In genomic region chr11:57502376-57502775, GRCh38 we compare ENCODE assay signal across 16 cellular contexts. TPM values are rescaled to one million over a fixed set of nuclear protein-coding genes. Genes with fewer than 3 reads are reported as not detected.
DNase-seq lines count a peak whose midpoint lies in the region; ATAC-seq, FAIRE-seq and TF ChIP-seq lines count a peak whose summit lies in the region.
"Had no signal": no experiment of that assay in that cellular context is flagged by ENCODE, and none has a peak within 500 bp of the region (broad histone marks: within the 10 kb centered on the region; RNA-seq: fewer than 3 reads in every experiment).

No MANE protein-coding gene starts in this region.

- H3K27ac ChIP-seq in left ventricle myocardium inferior (replicated peaks): peak overlapping the region; percentile 92
- H3K27ac ChIP-seq in heart right ventricle: peak overlapping the region in 5 of 10 donors; percentile 25 to 86 (median 53)
- H3K27ac ChIP-seq in H1 (ENCODE audit: low read depth, low read length): no peak overlapping the region; the same call in 1 of the 2 replicates
- peak overlapping the region; percentile 1 to 85 (median 69) for H3K27ac ChIP-seq in thyroid gland
- H3K27ac ChIP-seq in Karpas-422 (ENCODE audit: low read length): no peak overlapping the region

- H3K4me2 ChIP-seq in H1 (ENCODE audit: insufficient read depth in 1 of 2, low read depth in 2 of 2, low read length in 2 of 2): no peak overlapping the region
- H3K4me2 ChIP-seq in Karpas-422 (ENCODE audit: low read depth, low read length, poor library complexity, severe bottlenecking): no peak overlapping the region

- H3K23ac ChIP-seq in H1 (ENCODE audit: insufficient read length): no peak overlapping the region

- no peak overlapping the region for H2BK120ac ChIP-seq in H1 (replicated peaks; ENCODE audit: low read depth, low read length)

- H3K79me1 ChIP-seq in H1 (ENCODE audit: low read depth, low read length): peaks cover 2% of the 10 kb centered on the region; the same call in 1 of the 2 replicates

- CTCF ChIA-PET in H1 (lab: Charles Lee; ENCODE audit: partially characterized antibody): interaction anchor here (0.7 to 33.7 kb wide), 14 partner anchors 8 to 273 kb away, joined by 3 to 1146 read pairs (median 5); partner anchors contain the start of genes PRG3, RTN4RL2, SLC43A1 and SMTNL1

- intact Hi-C loops in left ventricle myocardium inferior (cut with micrococcal nuclease) (no loop called here), heart right ventricle (cut with DNase I) (no loop called here), thyroid gland (cut with DNase I) (no loop called here)

- no peak for FAIRE-seq in H1 (lab: Jason Lieb, UNC)

- no peak for ATAC-seq in heart right ventricle
- ATAC-seq: SK-N-SH treated with all-trans-retinoic acid at 6 μM for 48 hours had no signal

- H3K36me3 ChIP-seq in left ventricle myocardium inferior (peaks cover 11% of the 10 kb centered on the region), heart right ventricle (peaks cover 0 to 30% (median 0%) of the 10 kb centered on the region in 9 donors), H1 (ENCODE audit: control insufficient read depth in 2 of 4, insufficient read depth in 4 of 4, low read length in 3 of 4) (no peaks in the 10 kb centered on the region; a peak in 1 of 8 replicates), thyroid gland (no peaks in the 10 kb centered on the region), Karpas-422 (ENCODE audit: insufficient read depth, low read length) (peaks cover 34% of the 10 kb centered on the region)
- H3K36me3 ChIP-seq: BE2C had no signal

- no peak for TF ChIP-seq CTCF in left ventricle myocardium inferior (IDR thresholded peaks at IDR 0.05; ENCODE audit: borderline replicate concordance)
- TF ChIP-seq CTCF in heart right ventricle (IDR thresholded peaks at IDR 0.05): no peak
- no peak for TF ChIP-seq CTCF in H1 (IDR thresholded peaks at IDR 0.05; ENCODE audit: control extremely low read depth in 1 of 3, insufficient read depth in 1 of 3, low read depth in 1 of 3, low read length in 3 of 3)
- TF ChIP-seq CTCF in thyroid gland (IDR thresholded peaks at IDR 0.05): no peak

- H3K4me1 ChIP-seq in left ventricle myocardium inferior: peaks cover 42% of the 10 kb centered on the region
- H3K4me1 ChIP-seq in heart right ventricle: peaks cover 7 to 36% (median 30%) of the 10 kb centered on the region in 9 donors
- peaks cover 7 to 18% (median 14%) of the 10 kb centered on the region in 4 experiments for H3K4me1 ChIP-seq in H1 (replicated peaks in 1 of 4; ENCODE audit: control insufficient read depth in 3 of 4, insufficient read depth in 4 of 4, low read length in 3 of 4)
- peaks cover 19 to 42% of the 10 kb centered on the region in 2 donors for H3K4me1 ChIP-seq in thyroid gland
- no peaks in the 10 kb centered on the region for H3K4me1 ChIP-seq in Karpas-422 (ENCODE audit: low read length)
- H3K4me1 ChIP-seq: BE2C had no signal

- no peak overlapping the region for H2BK20ac ChIP-seq in H1 (ENCODE audit: low read length)

- no peak overlapping the region for H2BK5ac ChIP-seq in H1 (ENCODE audit: low read depth, low read length)

- H4K8ac ChIP-seq in H1 (ENCODE audit: extremely low read depth, insufficient read depth, low read length): no peak overlapping the region

- no peak overlapping the region for H4K5ac ChIP-seq in H1 (ENCODE audit: insufficient read length, low read depth, low read length)

- no peak overlapping the region for H4K91ac ChIP-seq in H1 (replicated peaks; ENCODE audit: insufficient read length, low read length)

- H3K4me3 ChIP-seq in left ventricle myocardium inferior (no peak overlapping the region), heart right ventricle (no peak overlapping the region), H1 (ENCODE audit: extremely low read depth in 1 of 4, insufficient read depth in 2 of 4, low read depth in 3 of 4, low read length in 4 of 4) (no peak overlapping the region), thyroid gland (replicated peaks in 1 of 3) (no peak overlapping the region), Karpas-422 (ENCODE audit: low read length) (no peak overlapping the region)

- H3K27me3 ChIP-seq in left ventricle myocardium inferior (ENCODE audit: low read depth) (no peaks in the 10 kb centered on the region), heart right ventricle (no peaks in the 10 kb centered on the region), H1 (replicated peaks in 1 of 4; ENCODE audit: control insufficient read depth in 3 of 4, extremely low read depth in 1 of 4, insufficient read depth in 3 of 4, low read length in 3 of 4) (no peaks in the 10 kb centered on the region), thyroid gland (no peaks in the 10 kb centered on the region), Karpas-422 (ENCODE audit: low read length) (no peaks in the 10 kb centered on the region)
- H3K27me3 ChIP-seq: BE2C had no signal

- H4K20me1 ChIP-seq in H1 (replicated peaks in 1 of 2; ENCODE audit: control insufficient read depth in 1 of 2, insufficient read depth in 2 of 2, low read length in 2 of 2): peaks cover 0 to 2% of the 10 kb centered on the region in 2 experiments
- H4K20me1 ChIP-seq in Karpas-422 (ENCODE audit: insufficient read depth, low read depth, low read length): peaks cover 24% of the 10 kb centered on the region; the same call in 1 of the 2 replicates

- no peak for TF ChIP-seq EP300 in H1 (IDR thresholded peaks at IDR 0.05; ENCODE audit: borderline replicate concordance in 1 of 2, low read depth in 2 of 2, low read length in 2 of 2)

- H2AFZ ChIP-seq in H1 (ENCODE audit: low read length) (no peak overlapping the region), Karpas-422 (ENCODE audit: low read length) (no peak overlapping the region)

- H3K56ac ChIP-seq in H1 (replicated peaks; ENCODE audit: insufficient read length, low read depth, low read length): no peak overlapping the region

- H3K9ac ChIP-seq in H1 (replicated peaks in 1 of 4; ENCODE audit: extremely low read depth in 1 of 4, low read depth in 3 of 4, low read length in 3 of 4): no peak overlapping the region
- H3K9ac ChIP-seq in Karpas-422 (ENCODE audit: low read length): no peak overlapping the region

- TF ChIP-seq RAD21 in H1 (IDR thresholded peaks at IDR 0.05 in 1 of 2, conservative IDR thresholded peaks at IDR 0.05 in 1 of 2; ENCODE audit: low read depth in 2 of 2, low read length in 2 of 2): no peak

- TF ChIP-seq POLR2A in H1 (IDR thresholded peaks at IDR 0.05; ENCODE audit: control extremely low read depth in 1 of 2, low read depth in 2 of 2, low read length in 2 of 2) (no peak), thyroid gland (IDR thresholded peaks at IDR 0.05) (no peak)

- H3K9me3 ChIP-seq in left ventricle myocardium inferior (replicated peaks): no peaks in the 10 kb centered on the region
- H3K9me3 ChIP-seq in heart right ventricle: no peaks in the 10 kb centered on the region
- H3K9me3 ChIP-seq in H1 (ENCODE audit: insufficient read depth in 2 of 2, low read depth in 1 of 2, low read length in 1 of 2): no peaks in the 10 kb centered on the region
- H3K9me3 ChIP-seq in thyroid gland: no peaks in the 10 kb centered on the region
- no peaks in the 10 kb centered on the region for H3K9me3 ChIP-seq in Karpas-422 (ENCODE audit: low read length)
- H3K9me3 ChIP-seq: BE2C had no signal

- H2BK12ac ChIP-seq in H1 (ENCODE audit: low read depth, low read length): no peak overlapping the region

- peaks cover 2% of the 10 kb centered on the region; the same call in 1 of the 2 replicates for H3K23me2 ChIP-seq in H1 (ENCODE audit: low read depth, low read length)

- peaks cover 0 to 9% of the 10 kb centered on the region in 2 experiments; a peak in 2 of 4 replicates for H3K79me2 ChIP-seq in H1 (ENCODE audit: control insufficient read depth in 1 of 2, insufficient read depth in 2 of 2, low read length in 2 of 2)
- H3K79me2 ChIP-seq in Karpas-422 (ENCODE audit: low read length): peaks cover 39% of the 10 kb centered on the region

- H2AK5ac ChIP-seq in H1 (ENCODE audit: low read depth, low read length): no peak overlapping the region

- H3K9me2 ChIP-seq in Karpas-422 (replicated peaks; ENCODE audit: insufficient read depth, low read length): no peaks in the 10 kb centered on the region

- POLR2A ChIA-PET in H1 (lab: Charles Lee; ENCODE audit: partially characterized antibody): interaction anchor here (0.7 to 4.3 kb wide), 8 partner anchors 9 to 139 kb away, joined by 3 to 66 read pairs (median 4); partner anchors contain the start of genes SLC43A1 and UBE2L6

- WGBS in heart right ventricle, 2 donors: 89 to 100% methylated on average over 3 of the region's 3 CpGs
- WGBS in H1 (ENCODE audit: extremely low coverage in 1 of 2, insufficient coverage in 1 of 2, insufficient read length in 1 of 2, insufficient replicate concordance in 2 of 2, low coverage in 1 of 2, low lambda C conversion rate in 2 of 2, missing lambda C conversion rate in 1 of 2), 2 experiments: 86% methylated on average over 1 of the region's 3 CpGs; no CpG with 5 or more reads in 1 of the 2 experiments
- WGBS in thyroid gland, 2 donors: 63 to 100% methylated on average over 3 of the region's 3 CpGs

- no peak overlapping the region for H3K14ac ChIP-seq in H1 (ENCODE audit: insufficient read length)

- no peak for DNase-seq in left ventricle myocardium inferior
- DNase-seq in heart right ventricle: no peak
- peak; percentile 8 for DNase-seq in NCI-H510A (lab: John Stamatoyannopoulos, UW)
- no peak for DNase-seq in H1 (ENCODE audit: low read depth in 1 of 2, low spot score in 2 of 2)
- DNase-seq in thyroid gland: no peak
- no peak for DNase-seq in Karpas-422
- no peak for DNase-seq in activated T-cell treated with anti-CD3 and anti-CD28 coated beads, Interleukin-2, amount 50 U/mL, for 1 hour
- DNase-seq: BE2C, HCEC 1CT, NCI-H1417 treated with DMSO at 0.1 percent for 48 hours, NCI-H2227 treated with DMSO at 0.1 percent for 48 hours, SHP77 had no signal

- H2BK15ac ChIP-seq in H1 (ENCODE audit: low read length): 0 out of 2 replicates have a peak overlapping the region, but pooled peaks have one; percentile 53

- no peak overlapping the region for H3K4ac ChIP-seq in H1 (replicated peaks; ENCODE audit: insufficient read length, low read depth, low read length)

- H3K18ac ChIP-seq in H1 (ENCODE audit: extremely low read depth, low read length): no peak overlapping the region

RNA-seq across cellular contexts. Expression of gene SLC43A1, which starts 13.1 kb away (rescaled TPM):
- total RNA-seq in left ventricle myocardium inferior: 4.3 TPM
- total RNA-seq in heart right ventricle: 1 to 10 TPM; 3.4 to 8.9 (median 4.7) TPM
- 10 to 100 TPM in 1 of 2 donors, 1 to 10 TPM in 1; 6.7 to 16.5 TPM for polyA plus RNA-seq in heart right ventricle
- 30.1 and 34.5 TPM in 2 replicates for total RNA-seq in H1 (2021; fragmentation: NEBNext Ultra II Directional; extraction: Animal tissue kit (Norgen Biotek cat#: 25700))
- 58.0 and 79.5 TPM in 2 replicates for polyA plus RNA-seq in H1 (2011; rRNA removed)
- polyA plus RNA-seq in H1 (2011; cell fraction: cytosol; rRNA removed): 51.3 TPM
- 92.4 TPM for polyA plus RNA-seq in H1 (2011; cell fraction: nucleus; rRNA removed)
- polyA plus RNA-seq in H1 (2012, experiment 1 of 2): 27.7 to 39.6 TPM (median 34.4 TPM) in 4 replicates
- 34.6 TPM for polyA plus RNA-seq in H1 (2012, experiment 2 of 2)
- 25.5 TPM for polyA plus RNA-seq in H1 (2013, experiment 1 of 2)
- 27.2 TPM for polyA plus RNA-seq in H1 (2013, experiment 2 of 2)
- polyA minus RNA-seq in H1 (2011; rRNA and poly(A)+ RNA removed): 54.4 and 66.2 TPM in 2 replicates
- polyA minus RNA-seq in H1 (2011; cell fraction: cytosol; rRNA and poly(A)+ RNA removed): 27.5 TPM
- polyA minus RNA-seq in H1 (2011; cell fraction: nucleus; rRNA and poly(A)+ RNA removed): 36.7 TPM
- 10 to 100 TPM; 20.3 to 64.1 (median 28.8) TPM for total RNA-seq in thyroid gland
- total RNA-seq in Karpas-422 (2014; rRNA removed; shearing (Covaris generic); ENCODE audit: low replicate concordance): 238 and 244 TPM in 2 replicates

RNA-seq across cellular contexts. Expression of gene TIMM10, which starts 28.2 kb away (rescaled TPM):
- total RNA-seq in left ventricle myocardium inferior (61.0 TPM), heart right ventricle (10 to 100 TPM; 38.0 to 76.6 (median 51.5) TPM), thyroid gland (10 to 100 TPM; 29.8 to 43.7 (median 37.4) TPM)
- polyA plus RNA-seq in heart right ventricle (100 to 1,000 TPM in 1 of 2 donors, 10 to 100 TPM in 1; 22.9 to 163 TPM), H1 (2011; rRNA removed) (208 and 227 TPM in 2 replicates)
- 109 and 117 TPM in 2 replicates for total RNA-seq in H1 (2021; fragmentation: NEBNext Ultra II Directional; extraction: Animal tissue kit (Norgen Biotek cat#: 25700))
- 230 TPM for polyA plus RNA-seq in H1 (2011; cell fraction: cytosol; rRNA removed)
- polyA plus RNA-seq in H1 (2011; cell fraction: nucleus; rRNA removed): 119 TPM
- polyA plus RNA-seq in H1 (2012, experiment 1 of 2): 158 to 185 TPM (median 175 TPM) in 4 replicates
- polyA plus RNA-seq in H1 (2012, experiment 2 of 2): 187 TPM
- polyA plus RNA-seq in H1 (2013, experiment 1 of 2): 152 TPM
- polyA plus RNA-seq in H1 (2013, experiment 2 of 2): 158 TPM
- 71.3 and 73.7 TPM in 2 replicates for polyA minus RNA-seq in H1 (2011; rRNA and poly(A)+ RNA removed)
- polyA minus RNA-seq in H1 (2011; cell fraction: cytosol; rRNA and poly(A)+ RNA removed): 25.8 TPM
- polyA minus RNA-seq in H1 (2011; cell fraction: nucleus; rRNA and poly(A)+ RNA removed): 40.7 TPM
- 48.0 and 49.8 TPM in 2 replicates for total RNA-seq in Karpas-422 (2014; rRNA removed; shearing (Covaris generic); ENCODE audit: low replicate concordance)

RNA-seq across cellular contexts. Expression of gene SMTNL1, which starts 35.0 kb away (rescaled TPM):
- not detected for total RNA-seq in left ventricle myocardium inferior
- total RNA-seq in heart right ventricle: not detected
- not detected for polyA plus RNA-seq in heart right ventricle
- total RNA-seq in H1 (2021; fragmentation: NEBNext Ultra II Directional; extraction: Animal tissue kit (Norgen Biotek cat#: 25700)): not detected in 2 replicates
- 0.13 and 0.18 TPM in 2 replicates for polyA plus RNA-seq in H1 (2011; rRNA removed)
- polyA plus RNA-seq in H1 (2011; cell fraction: cytosol; rRNA removed): 0.22 TPM
- 0.23 TPM for polyA plus RNA-seq in H1 (2011; cell fraction: nucleus; rRNA removed)
- 0.31 to 0.55 TPM (median 0.44 TPM) in 4 replicates for polyA plus RNA-seq in H1 (2012, experiment 1 of 2)
- polyA plus RNA-seq in H1 (2012, experiment 2 of 2): 0.26 TPM
- polyA plus RNA-seq in H1 (2013, experiment 1 of 2): 0.24 TPM
- 0.11 TPM for polyA plus RNA-seq in H1 (2013, experiment 2 of 2)
- not detected in 2 replicates for polyA minus RNA-seq in H1 (2011; rRNA and poly(A)+ RNA removed)
- not detected for polyA minus RNA-seq in H1 (2011; cell fraction: cytosol; rRNA and poly(A)+ RNA removed)
- polyA minus RNA-seq in H1 (2011; cell fraction: nucleus; rRNA and poly(A)+ RNA removed): not detected
- not detected for total RNA-seq in thyroid gland
- total RNA-seq in Karpas-422 (2014; rRNA removed; shearing (Covaris generic); ENCODE audit: low replicate concordance): not detected in 2 replicates
- total RNA-seq: IMR-90, LHCN-M2 had no signal
- polyA plus RNA-seq: AG04450, IMR-90 had no signal

RNA-seq across cellular contexts. Expression of gene RTN4RL2, which starts 42.0 kb away (rescaled TPM):
- 1.3 TPM for total RNA-seq in left ventricle myocardium inferior
- total RNA-seq in heart right ventricle: 1 to 10 TPM in 3 of 10 donors, under 1 TPM in 7; 0.33 to 1.5 (median 0.87) TPM
- polyA plus RNA-seq in heart right ventricle: 1 to 10 TPM in 1 of 2 donors, under 1 TPM in 1; 0.88 to 1.3 TPM
- total RNA-seq in H1 (2021; fragmentation: NEBNext Ultra II Directional; extraction: Animal tissue kit (Norgen Biotek cat#: 25700)): 23.7 and 24.4 TPM in 2 replicates
- 11.4 and 17.3 TPM in 2 replicates for polyA plus RNA-seq in H1 (2011; rRNA removed)
- 4.4 TPM for polyA plus RNA-seq in H1 (2011; cell fraction: cytosol; rRNA removed)
- 11.2 TPM for polyA plus RNA-seq in H1 (2011; cell fraction: nucleus; rRNA removed)
- polyA plus RNA-seq in H1 (2012, experiment 1 of 2): 13.1 to 33.1 TPM (median 28.5 TPM) in 4 replicates
- polyA plus RNA-seq in H1 (2012, experiment 2 of 2): 15.1 TPM
- 25.6 TPM for polyA plus RNA-seq in H1 (2013, experiment 1 of 2)
- 28.8 TPM for polyA plus RNA-seq in H1 (2013, experiment 2 of 2)
- polyA minus RNA-seq in H1 (2011; rRNA and poly(A)+ RNA removed): 3.2 and 3.9 TPM in 2 replicates
- 16.0 TPM for polyA minus RNA-seq in H1 (2011; cell fraction: cytosol; rRNA and poly(A)+ RNA removed)
- polyA minus RNA-seq in H1 (2011; cell fraction: nucleus; rRNA and poly(A)+ RNA removed): 12.4 TPM
- total RNA-seq in thyroid gland: 10 to 100 TPM; 11.2 to 27.6 (median 17.1) TPM
- total RNA-seq in Karpas-422 (2014; rRNA removed; shearing (Covaris generic); ENCODE audit: low replicate concordance): 0.07 TPM in 1 of 2 replicates, not detected in the other
- total RNA-seq: IMR-90 had no signal

Comparison
In these comparisons a context has a peak if more than half of its experiments do, and no peak if none do; other contexts are left out.
1. H3K27ac ChIP-seq: peak in left ventricle myocardium inferior (single experiment) and thyroid gland (3 of 3); none in H1 (single experiment) and Karpas-422 (single experiment).